ENCODE assay signal across 23 cellular contexts in the genomic region with DNA sequence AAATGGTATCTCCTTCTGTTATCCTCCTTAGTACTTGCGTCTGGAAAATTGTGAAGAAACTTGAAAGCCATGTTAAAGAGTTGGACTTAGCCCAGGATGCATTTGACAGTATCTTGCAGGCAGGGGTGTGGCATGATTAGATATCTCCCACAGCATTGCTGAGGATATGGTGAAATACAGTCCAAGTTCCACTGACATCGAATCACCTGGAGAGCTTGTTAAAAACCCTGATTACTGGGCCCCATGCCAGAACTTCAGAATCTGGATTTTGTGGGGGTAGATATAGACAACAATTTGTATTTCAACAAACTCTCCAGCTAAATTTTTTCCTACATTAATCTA.
DNase-seq lines count a peak whose midpoint lies in the region; ATAC-seq and TF ChIP-seq lines count a peak whose summit lies in the region.
"Had no signal": no experiment of that assay in that cellular context is flagged by ENCODE, and none has a peak within 500 bp of the region (broad histone marks: within the 10 kb centered on the region; RNA-seq: fewer than 3 reads in every experiment).

No MANE protein-coding gene starts in this region.

- no peak for TF ChIP-seq POLR2A in breast epithelium (IDR thresholded peaks at IDR 0.05)
- no peak for TF ChIP-seq POLR2A in uterus (IDR thresholded peaks at IDR 0.05)

- DNase-seq in mammary epithelial cell (peak; percentile 52), breast epithelium (ENCODE audit: low spot score in 2 of 2) (no peak), uterus (peak; percentile 55 to 82), NCI-H526 (lab: John Stamatoyannopoulos, UW) (no peak)
- DNase-seq in effector memory CD8-positive, alpha-beta T cell, result no peak
- DNase-seq in activated naive CD8-positive, alpha-beta T cell treated with anti-CD3 and anti-CD28 coated beads, Interleukin-2, amount 50 U/mL, for 24 hours, result no peak
- DNase-seq: ACHN; activated CD8-positive, alpha-beta T cell treated with anti-CD3 and anti-CD28 coated beads for 36 hours; activated naive CD8-positive, alpha-beta T cell treated with anti-CD3 and anti-CD28 coated beads for 36 hours; activated T-cell treated with anti-CD3 and anti-CD28 coated beads, Interleukin-2, amount 50 U/mL, for 48 hours; dorsolateral prefrontal cortex; GOT3; NCI-H1105 treated with DMSO at 0.1 percent for 48 hours; NCI-H774; posterior cingulate gyrus; stimulated activated CD4-positive, alpha-beta T cell treated with anti-CD3 and anti-CD28 coated beads, Interleukin-12 subunit alpha, Interleukin-12 subunit beta, amount 100 ng/mL, for 4 hours; stimulated activated naive CD4-positive, alpha-beta T cell treated with Interleukin-2 at 50 U/mL for 16 hours; T-cell; WERI-Rb-1 had no signal

- CTCF ChIA-PET in mammary epithelial cell (lab: Charles Lee; ENCODE audit: low non-redundant PET), result no interaction called here

- no peak for TF ChIP-seq CTCF in mammary epithelial cell (conservative IDR thresholded peaks at IDR 0.05 in 1 of 2, IDR thresholded peaks at IDR 0.05 in 1 of 2; ENCODE audit: extremely low read depth in 1 of 2, insufficient read depth in 1 of 2, low read depth in 1 of 2, low read length in 2 of 2)
- no peak for TF ChIP-seq CTCF in breast epithelium (IDR thresholded peaks at IDR 0.05)
- no peak for TF ChIP-seq CTCF in uterus (IDR thresholded peaks at IDR 0.05)

- no peaks in the 10 kb centered on the region for H3K36me3 ChIP-seq in mammary epithelial cell (ENCODE audit: insufficient read depth, low read length)
- no peaks in the 10 kb centered on the region for H3K36me3 ChIP-seq in breast epithelium
- no peaks in the 10 kb centered on the region for H3K36me3 ChIP-seq in mucosa of rectum (ENCODE audit: control insufficient read depth in 2 of 2, insufficient read depth in 2 of 2, low read length in 2 of 2)
- H3K36me3 ChIP-seq in uterus, result no peaks in the 10 kb centered on the region
- H3K36me3 ChIP-seq: tibial nerve, WERI-Rb-1 had no signal

- in situ Hi-C loops in mammary epithelial cell (cut with MboI; ENCODE audit: low sequenced_read_pairs in 2 of 2), result no loop called here

- H3K4me3 ChIP-seq in mammary epithelial cell (replicated peaks in 1 of 3; ENCODE audit: insufficient read depth in 1 of 3, low read depth in 2 of 3, low read length in 3 of 3), result no peak overlapping the region
- H3K4me3 ChIP-seq in breast epithelium, result no peak overlapping the region
- no peak overlapping the region for H3K4me3 ChIP-seq in mucosa of rectum (ENCODE audit: low read length in 2 of 2)
- H3K4me3 ChIP-seq in uterus, result no peak overlapping the region
- H3K4me3 ChIP-seq: dorsolateral prefrontal cortex, tibial nerve had no signal

- no peak overlapping the region for H2AFZ ChIP-seq in mammary epithelial cell (ENCODE audit: low read depth, low read length)

- H3K27ac Mint-ChIP-seq in effector memory CD8-positive, alpha-beta T cell, result peak overlapping the region; percentile 35 to 44
- H3K27ac Mint-ChIP-seq in activated naive CD8-positive, alpha-beta T cell treated with anti-CD3 and anti-CD28 coated beads, Interleukin-2, amount 50 U/mL, for 24 hours, result no peak overlapping the region
- H3K27ac Mint-ChIP-seq: activated CD8-positive, alpha-beta T cell treated with anti-CD3 and anti-CD28 coated beads for 36 hours; activated naive CD8-positive, alpha-beta T cell treated with anti-CD3 and anti-CD28 coated beads for 36 hours had no signal

- H3K27ac ChIP-seq in mammary epithelial cell (ENCODE audit: insufficient read depth, low read depth, low read length) (no peak overlapping the region), breast epithelium (no peak overlapping the region), mucosa of rectum (ENCODE audit: low read depth in 2 of 2, low read length in 2 of 2) (peak overlapping the region; percentile 73 to 78), uterus (peak overlapping the region; percentile 89 to 92)
- H3K27ac ChIP-seq: dorsolateral prefrontal cortex, KMS-11, tibial nerve, WERI-Rb-1 had no signal

- dilution Hi-C loops in mammary epithelial cell (cut with HindIII; ENCODE audit: low sequenced_read_pairs), result no loop called here

- no peaks in the 10 kb centered on the region for H3K79me2 ChIP-seq in mammary epithelial cell (ENCODE audit: insufficient read depth, low read length)

- no peak overlapping the region for H3K4me2 ChIP-seq in mammary epithelial cell (ENCODE audit: insufficient read depth, low read depth, low read length)
- H3K4me2 ChIP-seq: KMS-11 had no signal

- H3K9me3 Mint-ChIP-seq in effector memory CD8-positive, alpha-beta T cell, result no peaks in the 10 kb centered on the region
- peaks cover 3% of the 10 kb centered on the region for H3K9me3 Mint-ChIP-seq in activated naive CD8-positive, alpha-beta T cell treated with anti-CD3 and anti-CD28 coated beads, Interleukin-2, amount 50 U/mL, for 24 hours
- H3K9me3 Mint-ChIP-seq: T-cell had no signal

- H3K4me1 ChIP-seq in mammary epithelial cell (ENCODE audit: insufficient read depth, low read length), result peaks cover 35% of the 10 kb centered on the region
- no peaks in the 10 kb centered on the region for H3K4me1 ChIP-seq in breast epithelium
- peaks cover 23% of the 10 kb centered on the region in 2 donors for H3K4me1 ChIP-seq in mucosa of rectum (ENCODE audit: control insufficient read depth in 2 of 2, insufficient read depth in 2 of 2, low read length in 2 of 2)
- no peaks in the 10 kb centered on the region for H3K4me1 ChIP-seq in uterus

- H4K20me1 ChIP-seq in mammary epithelial cell (ENCODE audit: insufficient read depth, low read length), result no peaks in the 10 kb centered on the region

- H3K9me3 ChIP-seq in mammary epithelial cell (replicated peaks; ENCODE audit: insufficient read depth, low read length), result no peaks in the 10 kb centered on the region
- no peaks in the 10 kb centered on the region for H3K9me3 ChIP-seq in breast epithelium
- no peaks in the 10 kb centered on the region for H3K9me3 ChIP-seq in mucosa of rectum (ENCODE audit: control insufficient read depth in 2 of 2, low read length in 2 of 2)
- H3K9me3 ChIP-seq in uterus, result no peaks in the 10 kb centered on the region
- H3K9me3 ChIP-seq: tibial nerve had no signal

- intact Hi-C loops in mammary epithelial cell (cut with micrococcal nuclease) (no loop called here), breast epithelium (cut with DNase I; ENCODE audit: low total_unique reads) (no loop called here), uterus (cut with DNase I; ENCODE audit: low total_unique reads) (no loop called here)

- H3K27me3 Mint-ChIP-seq in effector memory CD8-positive, alpha-beta T cell, result no peaks in the 10 kb centered on the region
- peaks cover 1% of the 10 kb centered on the region for H3K27me3 Mint-ChIP-seq in activated naive CD8-positive, alpha-beta T cell treated with anti-CD3 and anti-CD28 coated beads, Interleukin-2, amount 50 U/mL, for 24 hours
- H3K27me3 Mint-ChIP-seq: activated CD8-positive, alpha-beta T cell treated with anti-CD3 and anti-CD28 coated beads for 36 hours; activated naive CD8-positive, alpha-beta T cell treated with anti-CD3 and anti-CD28 coated beads for 36 hours; T-cell had no signal

- H3K27me3 ChIP-seq in mammary epithelial cell (ENCODE audit: insufficient read depth, low read length) (no peaks in the 10 kb centered on the region), breast epithelium (no peaks in the 10 kb centered on the region), mucosa of rectum (ENCODE audit: control insufficient read depth in 2 of 2, insufficient read depth in 2 of 2, low read length in 2 of 2) (no peaks in the 10 kb centered on the region), uterus (no peaks in the 10 kb centered on the region)
- H3K27me3 ChIP-seq: dorsolateral prefrontal cortex, tibial nerve had no signal

- no peak overlapping the region for H3K9ac ChIP-seq in mammary epithelial cell (ENCODE audit: insufficient read depth, low read length)
- no peak overlapping the region for H3K9ac ChIP-seq in mucosa of rectum (ENCODE audit: low read depth in 1 of 2, low read length in 2 of 2)
- H3K9ac ChIP-seq: KMS-11 had no signal

- no peak for ATAC-seq in effector memory CD8-positive, alpha-beta T cell (replicated peaks)
- ATAC-seq in HG03139 (IDR thresholded peaks at IDR 0.05; ENCODE audit: unreplicated experiment), result no peak
- no peak for ATAC-seq in activated naive CD8-positive, alpha-beta T cell treated with anti-CD3 and anti-CD28 coated beads, Interleukin-2, amount 50 U/mL, for 24 hours
- ATAC-seq: activated CD8-positive, alpha-beta T cell treated with anti-CD3 and anti-CD28 coated beads for 36 hours had no signal

- no peak overlapping the region for H3K4me3 Mint-ChIP-seq in effector memory CD8-positive, alpha-beta T cell
- H3K4me3 Mint-ChIP-seq in activated naive CD8-positive, alpha-beta T cell treated with anti-CD3 and anti-CD28 coated beads, Interleukin-2, amount 50 U/mL, for 24 hours, result no peak overlapping the region
- H3K4me3 Mint-ChIP-seq: activated CD8-positive, alpha-beta T cell treated with anti-CD3 and anti-CD28 coated beads for 36 hours; activated naive CD8-positive, alpha-beta T cell treated with anti-CD3 and anti-CD28 coated beads for 36 hours; T-cell had no signal

- peaks cover 3 to 8% of the 10 kb centered on the region in 2 donors for H3K4me1 Mint-ChIP-seq in effector memory CD8-positive, alpha-beta T cell (ENCODE audit: low read depth in 2 of 2)
- H3K4me1 Mint-ChIP-seq in activated naive CD8-positive, alpha-beta T cell treated with anti-CD3 and anti-CD28 coated beads, Interleukin-2, amount 50 U/mL, for 24 hours, result peaks cover 40% of the 10 kb centered on the region

- 44% methylated on average over 2 of the region's 2 CpGs for WGBS in mammary epithelial cell (ENCODE audit: low coverage, missing lambda C conversion rate)

- BruUV-seq in mammary epithelial cell (replicated peaks; lab: Mats Ljungman, UMichigan), result no TSS peak

- H3K36me3 Mint-ChIP-seq in effector memory CD8-positive, alpha-beta T cell (ENCODE audit: insufficient read depth), result no peaks in the 10 kb centered on the region
- H3K36me3 Mint-ChIP-seq in activated naive CD8-positive, alpha-beta T cell treated with anti-CD3 and anti-CD28 coated beads, Interleukin-2, amount 50 U/mL, for 24 hours (ENCODE audit: low read depth), result no peaks in the 10 kb centered on the region
- H3K36me3 Mint-ChIP-seq: activated naive CD8-positive, alpha-beta T cell treated with anti-CD3 and anti-CD28 coated beads for 36 hours; T-cell had no signal

Comparison
In these comparisons a context has a peak if more than half of its experiments do, and no peak if none do; other contexts are left out.
1. DNase-seq: peak in mammary epithelial cell (single experiment) and uterus (2 of 2); none in breast epithelium (0 of 2), effector memory CD8-positive, alpha-beta T cell (0 of 3), activated naive CD8-positive, alpha-beta T cell treated with anti-CD3 and anti-CD28 coated beads, Interleukin-2, amount 50 U/mL, for 24 hours (single experiment) and NCI-H526 (0 of 2).
2. H3K27ac ChIP-seq: peak in mucosa of rectum (2 of 2) and uterus (2 of 2); none in mammary epithelial cell (single experiment) and breast epithelium (0 of 2).